In genomic region chr6:113980937-113981554, GRCh38 we compare ENCODE assay signal across 9 cellular contexts. TPM values are rescaled to one million over a fixed set of nuclear protein-coding genes. Genes with fewer than 3 reads are reported as not detected.
A peak's percentile ranks its signal among the peaks of the same experiment; 100 is the strongest.
DNase-seq lines count a peak whose midpoint lies in the region; ATAC-seq, FAIRE-seq and TF ChIP-seq lines count a peak whose summit lies in the region.
"Had no signal": no experiment of that assay in that cellular context is flagged by ENCODE, and none has a peak within 500 bp of the region (broad histone marks: within the 10 kb centered on the region; RNA-seq: fewer than 3 reads in every experiment).

No MANE protein-coding gene starts in this region.

- intact Hi-C loops in psoas muscle (cut with DNase I), result no loop called here

- H3K36me3 Mint-ChIP-seq in chondrocyte (ENCODE audit: low read depth), result no peaks in the 10 kb centered on the region
- H3K36me3 Mint-ChIP-seq: memory B cell had no signal

- no peaks in the 10 kb centered on the region for H3K9me3 ChIP-seq in psoas muscle

- TF ChIP-seq CTCF in BJ (IDR thresholded peaks at IDR 0.05; ENCODE audit: insufficient read depth, low read depth, low read length), result peak; percentile 58
- peak; percentile 79 for TF ChIP-seq CTCF in chondrocyte (IDR thresholded peaks at IDR 0.05)
- peak; percentile 31 for TF ChIP-seq CTCF in psoas muscle (IDR thresholded peaks at IDR 0.05)

- H3K27me3 Mint-ChIP-seq in chondrocyte (ENCODE audit: low read depth), result no peaks in the 10 kb centered on the region
- H3K27me3 Mint-ChIP-seq: memory B cell had no signal

- peak; percentile 36 for FAIRE-seq in GM18507 (lab: Jason Lieb, UNC)

- POLR2A ChIA-PET in BJ (lab: Charles Lee), result no interaction called here

- no peaks in the 10 kb centered on the region for H3K4me1 ChIP-seq in psoas muscle

- H3K27me3 ChIP-seq in BJ (ENCODE audit: control insufficient read depth, insufficient read depth, low read length) (no peaks in the 10 kb centered on the region; the same call in 1 of the 2 replicates), psoas muscle (ENCODE audit: insufficient read depth in 3 of 3, low read length in 2 of 3) (no peaks in the 10 kb centered on the region)

- H3K36me3 ChIP-seq in BJ (ENCODE audit: control insufficient read depth, insufficient read depth, low read length) (no peaks in the 10 kb centered on the region), psoas muscle (ENCODE audit: insufficient read depth in 1 of 2, low read depth in 1 of 2) (no peaks in the 10 kb centered on the region)

- no peak overlapping the region for H3K27ac Mint-ChIP-seq in chondrocyte (ENCODE audit: unreplicated experiment)
- H3K27ac Mint-ChIP-seq: memory B cell had no signal

- no peak overlapping the region for H3K27ac ChIP-seq in psoas muscle

- CTCF ChIA-PET in BJ (lab: Yijun Ruan, JAX), result interaction anchor here (0.6 to 5.1 kb wide), 7 partner anchors 10 to 128 kb away, joined by 3 to 36 read pairs (median 3); partner anchors contain the start of gene HDAC2

- DNase-seq in BJ (ENCODE audit: low read depth), result no peak
- no peak for DNase-seq in GM18507 (ENCODE audit: extremely low spot score, insufficient read length, low read depth)
- peak; percentile 3 for DNase-seq in NCI-H510A (lab: John Stamatoyannopoulos, UW)
- DNase-seq in chondrocyte (ENCODE audit: low spot score), result no peak
- no peak for DNase-seq in psoas muscle
- DNase-seq in effector CD8-positive, alpha-beta T cell (lab: John Stamatoyannopoulos, UW), result no peak
- no peak for DNase-seq in C1 segment of cervical spinal cord (lab: John Stamatoyannopoulos, UW)

- no peaks in the 10 kb centered on the region for H3K4me1 Mint-ChIP-seq in chondrocyte (ENCODE audit: low read depth)

- 85 to 90% (median 87%) methylated on average over 4 of the region's 4 CpGs for WGBS in psoas muscle, 3 donors

- no peaks in the 10 kb centered on the region for H3K9me3 Mint-ChIP-seq in chondrocyte (ENCODE audit: low read depth)
- H3K9me3 Mint-ChIP-seq: memory B cell had no signal

- no peak overlapping the region for H3K4me3 ChIP-seq in BJ (ENCODE audit: low read depth, low read length)
- no peak overlapping the region for H3K4me3 ChIP-seq in psoas muscle

- ATAC-seq in HG02938 (IDR thresholded peaks at IDR 0.05; ENCODE audit: unreplicated experiment) (peak; percentile 82), psoas muscle (peak in 2 of 4 donors; percentile 45 to 54)

- H3K4me3 Mint-ChIP-seq in chondrocyte (ENCODE audit: unreplicated experiment), result no peak overlapping the region
- H3K4me3 Mint-ChIP-seq: memory B cell had no signal

RNA-seq across cellular contexts. Expression of gene HDAC2, which starts 10.1 kb away (rescaled TPM):
- polyA plus RNA-seq in BJ (2011; rRNA removed), result 48.6 and 130 TPM in 2 replicates
- 68.5 and 77.0 TPM in 2 replicates for polyA minus RNA-seq in BJ (2011; rRNA and poly(A)+ RNA removed)
- total RNA-seq in chondrocyte, result 104 to 116 TPM (median 104 TPM) in 3 replicates
- total RNA-seq in psoas muscle, result 10 to 100 TPM; 39.6 to 60.1 (median 47.7) TPM
- 10 to 100 TPM; 45.6 to 74.1 (median 55.0) TPM for polyA plus RNA-seq in psoas muscle
